Comparison of ENCODE assay signal across 35 cellular contexts in genomic region chrX:29042341-29042740, GRCh38.
DNase-seq lines count a peak whose midpoint lies in the region; ATAC-seq, FAIRE-seq and TF ChIP-seq lines count a peak whose summit lies in the region.
"Had no signal": no experiment of that assay in that cellular context is flagged by ENCODE, and none has a peak within 500 bp of the region (broad histone marks: within the 10 kb centered on the region; RNA-seq: fewer than 3 reads in every experiment).

No MANE protein-coding gene starts in this region.

- TF ChIP-seq POLR2A in endothelial cell of umbilical vein (IDR thresholded peaks at IDR 0.05; ENCODE audit: low read depth, low read length) = no peak

- no peaks in the 10 kb centered on the region for H3K9me3 ChIP-seq in endothelial cell of umbilical vein (replicated peaks; ENCODE audit: control insufficient read depth, insufficient read depth, low read length)
- H3K9me3 ChIP-seq: A549; BE2C; BLaER1; BLaER1 treated with 17β-estradiol and CSF1 and Interleukin-3, amounts not matched to agents 10 nM and 100 nM; Caco-2 had no signal

- no peaks in the 10 kb centered on the region for H3K9me3 Mint-ChIP-seq in nephron
- H3K9me3 Mint-ChIP-seq: CD14-positive monocyte; CD8-positive, alpha-beta T cell had no signal

- POLR2A ChIA-PET in endothelial cell of umbilical vein (lab: Charles Lee) = no interaction called here

- CTCF ChIA-PET in endothelial cell of umbilical vein (lab: Charles Lee) = no interaction called here

- no peak for ATAC-seq in HG03196 (IDR thresholded peaks at IDR 0.05; ENCODE audit: unreplicated experiment)
- no peak for ATAC-seq in GM18511 (IDR thresholded peaks at IDR 0.05; ENCODE audit: unreplicated experiment)
- ATAC-seq: A549; CD8-positive, alpha-beta T cell had no signal

- H3K4me2 ChIP-seq in endothelial cell of umbilical vein (ENCODE audit: insufficient read depth, low read length) = no peak overlapping the region
- H3K4me2 ChIP-seq: A549 had no signal

- peak overlapping the region in 2 of 3 experiments; percentile 16 to 66 for H3K27ac Mint-ChIP-seq in nephron
- H3K27ac Mint-ChIP-seq: B cell; CD14-positive monocyte; CD4-positive, alpha-beta memory T cell; CD4-positive, alpha-beta T cell; CD4-positive, CD25-positive, alpha-beta regulatory T cell; CD8-positive, alpha-beta memory T cell; CD8-positive, alpha-beta T cell had no signal

- no TSS peak for BruUV-seq in endothelial cell of umbilical vein (replicated peaks; lab: Mats Ljungman, UMichigan)

- dilution Hi-C loops in endothelial cell of umbilical vein (cut with MboI; ENCODE audit: extremely low pct_ligation_motif_present, low sequenced_read_pairs) = no loop called here

- no peaks in the 10 kb centered on the region for H3K79me2 ChIP-seq in endothelial cell of umbilical vein (ENCODE audit: control insufficient read depth, insufficient read depth, low read length)

- H3K36me3 ChIP-seq in endothelial cell of umbilical vein (ENCODE audit: control insufficient read depth in 2 of 2, extremely low read depth in 1 of 2, insufficient read depth in 2 of 2, low read length in 2 of 2) = no peaks in the 10 kb centered on the region
- H3K36me3 ChIP-seq: BE2C; BLaER1; BLaER1 treated with 17β-estradiol and CSF1 and Interleukin-3, amounts not matched to agents 10 nM and 100 nM had no signal

- H3K27ac ChIP-seq in endothelial cell of umbilical vein (ENCODE audit: insufficient read depth, low read depth, low read length) = no peak overlapping the region
- H3K27ac ChIP-seq: 22Rv1; A549; BLaER1; BLaER1 treated with 17β-estradiol and CSF1 and Interleukin-3, amounts not matched to agents 10 nM and 100 nM; C4-2B had no signal

- no peaks in the 10 kb centered on the region for H3K36me3 Mint-ChIP-seq in nephron (ENCODE audit: low read depth)
- H3K36me3 Mint-ChIP-seq: CD14-positive monocyte; CD4-positive, alpha-beta memory T cell; CD4-positive, CD25-positive, alpha-beta regulatory T cell; CD8-positive, alpha-beta memory T cell; CD8-positive, alpha-beta T cell had no signal

- DNase-seq in endothelial cell of umbilical vein (ENCODE audit: low read depth, low spot score) (peak; percentile 1), NCI-H2081 treated with DMSO at 0.1 percent for 48 hours (lab: John Stamatoyannopoulos, UW) (no peak)
- DNase-seq: 8988T; ACHN; AML-193; BE2C; C1 segment of cervical spinal cord; Caco-2; Calu3; CD4-positive, alpha-beta memory T cell; CD4-positive, alpha-beta T cell; CD4-positive, CD25-positive, alpha-beta regulatory T cell; CD8-positive, alpha-beta memory T cell; CD8-positive, alpha-beta T cell; COR-L47; DMS 273 treated with DMSO at 0.1 percent for 48 hours; DMS153; DMS53; DMS79; DMS79 treated with DMSO at 0.1 percent for 48 hours; DND-41; EL had no signal

- H3K9ac ChIP-seq in endothelial cell of umbilical vein (replicated peaks; ENCODE audit: extremely low read depth, insufficient read depth, low read length) = no peak overlapping the region
- H3K9ac ChIP-seq: BLaER1; BLaER1 treated with 17β-estradiol and CSF1 and Interleukin-3, amounts not matched to agents 10 nM and 100 nM had no signal

- no peak for TF ChIP-seq CTCF in endothelial cell of umbilical vein (IDR thresholded peaks at IDR 0.05; ENCODE audit: extremely low read depth in 1 of 2, insufficient read depth in 1 of 2, low read depth in 1 of 2, low read length in 2 of 2)
- TF ChIP-seq CTCF in nephron (IDR thresholded peaks at IDR 0.05; ENCODE audit: unreplicated experiment in 3 of 3) = no peak

- H3K4me3 ChIP-seq in endothelial cell of umbilical vein (replicated peaks in 1 of 3; ENCODE audit: insufficient read depth in 1 of 3, low read depth in 1 of 3, low read length in 3 of 3) = no peak overlapping the region
- H3K4me3 ChIP-seq: A549; BLaER1; BLaER1 treated with 17β-estradiol and CSF1 and Interleukin-3, amounts not matched to agents 10 nM and 100 nM had no signal

- peak; percentile 33 for FAIRE-seq in colon (lab: Jason Lieb, UNC)
- FAIRE-seq in endothelial cell of umbilical vein (lab: Jason Lieb, UNC) = peak; percentile 18
- FAIRE-seq: A204.1, D721Med had no signal

- no peaks in the 10 kb centered on the region for H3K9me1 ChIP-seq in endothelial cell of umbilical vein (replicated peaks; ENCODE audit: control insufficient read depth, extremely low read depth, insufficient read depth, low read length)

- no peak overlapping the region for H2AFZ ChIP-seq in endothelial cell of umbilical vein (ENCODE audit: low read depth, low read length)

- no peaks in the 10 kb centered on the region for H3K27me3 Mint-ChIP-seq in nephron (ENCODE audit: low read depth)
- H3K27me3 Mint-ChIP-seq: B cell; CD4-positive, alpha-beta memory T cell; CD4-positive, alpha-beta T cell; CD4-positive, CD25-positive, alpha-beta regulatory T cell had no signal

- H3K4me1 ChIP-seq in endothelial cell of umbilical vein (ENCODE audit: control insufficient read depth, extremely low read depth, insufficient read depth, low read length) = peaks cover 7% of the 10 kb centered on the region
- H3K4me1 ChIP-seq: A549, BE2C, Caco-2 had no signal

- intact Hi-C loops in endothelial cell of umbilical vein (cut with micrococcal nuclease) = loop anchor here (10.0 kb wide), 1 partner anchor 938 kb away; no protein-coding TSS in a partner anchor

- no peak overlapping the region for H3K4me3 Mint-ChIP-seq in nephron
- H3K4me3 Mint-ChIP-seq: B cell; CD14-positive monocyte; CD4-positive, alpha-beta memory T cell; CD4-positive, alpha-beta T cell; CD4-positive, CD25-positive, alpha-beta regulatory T cell; CD8-positive, alpha-beta memory T cell; CD8-positive, alpha-beta T cell had no signal

- H3K4me1 Mint-ChIP-seq in nephron = peaks cover 47% of the 10 kb centered on the region
- H3K4me1 Mint-ChIP-seq: B cell; CD14-positive monocyte; CD4-positive, alpha-beta memory T cell; CD4-positive, CD25-positive, alpha-beta regulatory T cell; CD8-positive, alpha-beta memory T cell had no signal

- H3K27me3 ChIP-seq in endothelial cell of umbilical vein (ENCODE audit: control insufficient read depth in 2 of 2, insufficient read depth in 2 of 2, low read length in 2 of 2) = no peaks in the 10 kb centered on the region
- H3K27me3 ChIP-seq: BE2C; BLaER1; BLaER1 treated with 17β-estradiol and CSF1 and Interleukin-3, amounts not matched to agents 10 nM and 100 nM had no signal

- no peaks in the 10 kb centered on the region for H4K20me1 ChIP-seq in endothelial cell of umbilical vein (replicated peaks; ENCODE audit: control insufficient read depth, extremely low read depth, insufficient read depth, low read length)
- H4K20me1 ChIP-seq: BLaER1; BLaER1 treated with 17β-estradiol and CSF1 and Interleukin-3, amounts not matched to agents 10 nM and 100 nM had no signal

TF ChIP-seq in endothelial cell of umbilical vein, 7 proteins besides CTCF, POLR2A, EP300 and RAD21:
- TF ChIP-seq MYC (IDR thresholded peaks at IDR 0.05; ENCODE audit: low read depth, low read length) (no peak), GATA2 (IDR thresholded peaks at IDR 0.05; ENCODE audit: insufficient read depth, insufficient read length, low read depth, low read length) (no peak), POLR2AphosphoS5 (IDR thresholded peaks at IDR 0.05; ENCODE audit: insufficient read depth, low read depth, low read length) (no peak), MAX (IDR thresholded peaks at IDR 0.05; ENCODE audit: insufficient read depth, insufficient read length) (no peak), FOS (IDR thresholded peaks at IDR 0.05; ENCODE audit: borderline replicate concordance, insufficient read depth, low read length) (no peak), JUN (IDR thresholded peaks at IDR 0.05; ENCODE audit: borderline replicate concordance, insufficient read depth, insufficient read length, low read depth) (no peak), EZH2 (IDR thresholded peaks at IDR 0.05; ENCODE audit: borderline replicate concordance, low read depth, low read length, severe bottlenecking) (no peak)
TF ChIP-seq in endothelial cell of umbilical vein: peak in this region for 0.
